18 cellular contexts compared by ENCODE assay signal in genomic region chr9:95985656-95986055, GRCh38.
DNase-seq lines count a peak whose midpoint lies in the region; ATAC-seq and TF ChIP-seq lines count a peak whose summit lies in the region.
"Had no signal": no experiment of that assay in that cellular context is flagged by ENCODE, and none has a peak within 500 bp of the region (broad histone marks: within the 10 kb centered on the region; RNA-seq: fewer than 3 reads in every experiment).

No MANE protein-coding gene starts in this region.

- no peaks in the 10 kb centered on the region for H3K9me3 Mint-ChIP-seq in activated T-cell treated with anti-CD3 and anti-CD28 coated beads, Interleukin-2, amount 50 U/mL, for 4 hours
- H3K9me3 Mint-ChIP-seq: CD8-positive, alpha-beta memory T cell had no signal

- H3K4me1 ChIP-seq in heart left ventricle: peaks cover 0 to 8% (median 0%) of the 10 kb centered on the region in 12 donors
- no peaks in the 10 kb centered on the region for H3K4me1 ChIP-seq in right cardiac atrium (ENCODE audit: control insufficient read depth, insufficient read depth, low read length)
- peaks cover 12% of the 10 kb centered on the region for H3K4me1 ChIP-seq in psoas muscle

- peaks cover 36% of the 10 kb centered on the region for H3K36me3 Mint-ChIP-seq in activated T-cell treated with anti-CD3 and anti-CD28 coated beads, Interleukin-2, amount 50 U/mL, for 4 hours (ENCODE audit: insufficient read depth)

- peaks cover 16% of the 10 kb centered on the region for H3K4me1 Mint-ChIP-seq in activated T-cell treated with anti-CD3 and anti-CD28 coated beads, Interleukin-2, amount 50 U/mL, for 4 hours (ENCODE audit: low read depth)

- TF ChIP-seq CTCF in heart left ventricle (IDR thresholded peaks at IDR 0.05) (no peak), psoas muscle (IDR thresholded peaks at IDR 0.05) (no peak)

- H3K4me3 Mint-ChIP-seq in activated T-cell treated with anti-CD3 and anti-CD28 coated beads, Interleukin-2, amount 50 U/mL, for 4 hours: no peak overlapping the region
- H3K4me3 Mint-ChIP-seq: CD4-positive, CD25-positive, alpha-beta regulatory T cell; H9 had no signal

- ATAC-seq in heart left ventricle (peak; percentile 51 to 88 (median 86)), right cardiac atrium (peak; percentile 40 to 47), psoas muscle (peak; percentile 84 to 94 (median 93))
- ATAC-seq in activated T-cell treated with anti-CD3 and anti-CD28 coated beads, Interleukin-2, amount 50 U/mL, for 4 hours: no peak
- ATAC-seq: GM12878 had no signal

- DNase-seq in heart left ventricle: no peak
- DNase-seq in cardiac septum (ENCODE audit: low spot score): no peak
- DNase-seq in right cardiac atrium: no peak
- no peak for DNase-seq in psoas muscle
- no peak for DNase-seq in NCI-H1092 treated with DMSO at 0.1 percent for 48 hours (lab: John Stamatoyannopoulos, UW)
- no peak for DNase-seq in NCI-H446 treated with DMSO at 0.1 percent for 48 hours (lab: John Stamatoyannopoulos, UW)
- no peak for DNase-seq in activated T-cell treated with anti-CD3 and anti-CD28 coated beads, Interleukin-2, amount 50 U/mL, for 4 hours
- DNase-seq: BE2C; C1 segment of cervical spinal cord; CD4-positive, CD25-positive, alpha-beta regulatory T cell; CD8-positive, alpha-beta memory T cell; COR-L47; DMS 273 treated with DMSO at 0.1 percent for 48 hours; DMS53; DND-41; EL; H9 had no signal

- H3K9me3 ChIP-seq in heart left ventricle (no peaks in the 10 kb centered on the region), right cardiac atrium (ENCODE audit: control insufficient read depth, low read length) (no peaks in the 10 kb centered on the region), psoas muscle (no peaks in the 10 kb centered on the region)
- H3K9me3 ChIP-seq: BE2C had no signal

- intact Hi-C loops in heart left ventricle (cut with DNase I) (no loop called here), cardiac septum (cut with DNase I) (no loop called here), right cardiac atrium (cut with DNase I) (no loop called here), psoas muscle (cut with DNase I) (no loop called here)

- H3K27me3 ChIP-seq in heart left ventricle (no peaks in the 10 kb centered on the region), right cardiac atrium (ENCODE audit: control insufficient read depth, insufficient read depth) (no peaks in the 10 kb centered on the region), psoas muscle (ENCODE audit: insufficient read depth in 3 of 3, low read length in 2 of 3) (no peaks in the 10 kb centered on the region)
- H3K27me3 ChIP-seq: BE2C had no signal

- H3K27ac ChIP-seq in heart left ventricle (no peak overlapping the region), right cardiac atrium (ENCODE audit: low read length) (no peak overlapping the region), psoas muscle (peak overlapping the region; percentile 62)

- H3K36me3 ChIP-seq in heart left ventricle (peaks cover 0 to 36% (median 5%) of the 10 kb centered on the region in 9 donors), psoas muscle (ENCODE audit: insufficient read depth in 1 of 2, low read depth in 1 of 2) (no peaks in the 10 kb centered on the region)

- H3K4me3 ChIP-seq in heart left ventricle: no peak overlapping the region
- H3K4me3 ChIP-seq in right cardiac atrium (ENCODE audit: low read length): no peak overlapping the region
- no peak overlapping the region for H3K4me3 ChIP-seq in psoas muscle
- H3K4me3 ChIP-seq: GM12878 had no signal

- H3K27me3 Mint-ChIP-seq in activated T-cell treated with anti-CD3 and anti-CD28 coated beads, Interleukin-2, amount 50 U/mL, for 4 hours (ENCODE audit: low read depth): no peaks in the 10 kb centered on the region
- H3K27me3 Mint-ChIP-seq: CD4-positive, CD25-positive, alpha-beta regulatory T cell; CD8-positive, alpha-beta memory T cell had no signal

- 49 to 64% (median 61%) methylated on average over 3 of the region's 3 CpGs for WGBS in heart left ventricle, 4 donors
- WGBS in right cardiac atrium: 72% methylated on average over 3 of the region's 3 CpGs
- whole genome bisulfite sequencing in psoas muscle, 3 donors: 32 to 41% (median 36%) methylated on average over 3 of the region's 3 CpGs

- no peak for TF ChIP-seq POLR2A in heart left ventricle (IDR thresholded peaks at IDR 0.05)

Comparison
In these comparisons a context has a peak if more than half of its experiments do, and no peak if none do; other contexts are left out.
1. ATAC-seq: peak in heart left ventricle (4 of 4), right cardiac atrium (2 of 2) and psoas muscle (4 of 4); none in activated T-cell treated with anti-CD3 and anti-CD28 coated beads, Interleukin-2, amount 50 U/mL, for 4 hours (0 of 2).